1 cellular context compared by ENCODE assay signal in genomic region chr17:65628637-65629036, GRCh38.
TF ChIP-seq lines count a peak whose summit lies in the region.

No MANE protein-coding gene starts in this region.

TF ChIP-seq in H1, 55 proteins besides CTCF, POLR2A, EP300 and RAD21:
- no peak for TF ChIP-seq POLR2AphosphoS5 (IDR thresholded peaks at IDR 0.05; ENCODE audit: low read depth, low read length)
- TF ChIP-seq FOSL1 (IDR thresholded peaks at IDR 0.05; ENCODE audit: insufficient read depth, low read depth, low read length) = no peak
- no peak for TF ChIP-seq EGR1 (IDR thresholded peaks at IDR 0.05; ENCODE audit: borderline replicate concordance, low read depth, low read length)
TF ChIP-seq in H1: peak in this region for 0.
